11 cellular contexts compared by ENCODE assay signal in the genomic region with DNA sequence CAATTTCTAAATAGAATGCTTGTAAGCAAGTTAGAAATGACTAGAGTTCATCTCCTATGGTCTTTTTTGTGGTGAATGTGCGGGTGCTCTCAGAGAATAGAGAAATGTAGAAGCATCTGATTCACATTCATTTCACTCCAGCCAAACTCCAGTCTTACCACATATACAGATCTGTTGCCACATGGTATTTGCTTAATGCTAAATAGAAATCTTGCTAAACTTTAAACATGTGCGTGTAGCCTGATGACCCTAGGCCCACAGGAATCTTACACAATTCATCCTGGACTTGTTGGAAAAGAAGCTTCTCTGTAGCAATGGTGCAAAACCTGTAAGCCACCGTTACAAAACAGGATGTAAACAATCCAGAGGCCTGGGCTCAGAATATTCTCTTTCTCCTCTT.
A peak's percentile ranks its signal among the peaks of the same experiment; 100 is the strongest.
DNase-seq lines count a peak whose midpoint lies in the region; TF ChIP-seq lines count a peak whose summit lies in the region.
"Had no signal": no experiment of that assay in that cellular context is flagged by ENCODE, and none has a peak within 500 bp of the region (broad histone marks: within the 10 kb centered on the region; RNA-seq: fewer than 3 reads in every experiment).

No MANE protein-coding gene starts in this region.

- H2BK12ac ChIP-seq in trophoblast cell (ENCODE audit: low read length), result no peak overlapping the region

- H3K27me3 ChIP-seq in esophagus squamous epithelium (no peaks in the 10 kb centered on the region), trophoblast cell (ENCODE audit: insufficient read depth, low read length) (no peaks in the 10 kb centered on the region), Peyer's patch (no peaks in the 10 kb centered on the region)
- H3K27me3 ChIP-seq: foreskin keratinocyte had no signal

- H3K27ac ChIP-seq in esophagus squamous epithelium, result peak overlapping the region in 3 of 4 donors; percentile 31 to 81 (median 74)
- H3K27ac ChIP-seq in trophoblast cell (ENCODE audit: low read depth, low read length), result no peak overlapping the region
- peak overlapping the region in 1 of 4 donors; percentile 12 for H3K27ac ChIP-seq in Peyer's patch
- H3K27ac ChIP-seq: foreskin keratinocyte had no signal

- no peak overlapping the region for H3K18ac ChIP-seq in trophoblast cell (ENCODE audit: low read length)

- H2AFZ ChIP-seq in trophoblast cell (ENCODE audit: insufficient read depth, low read length, poor library complexity), result no peak overlapping the region

- no peaks in the 10 kb centered on the region for H3K79me1 ChIP-seq in trophoblast cell (ENCODE audit: low read length)

- no peak overlapping the region for H3K23ac ChIP-seq in trophoblast cell (ENCODE audit: low read length)

- no peak overlapping the region for H4K8ac ChIP-seq in trophoblast cell (ENCODE audit: low read depth, low read length)

- no peak overlapping the region for H4K12ac ChIP-seq in trophoblast cell (ENCODE audit: low read depth, low read length)

- TF ChIP-seq CTCF in esophagus squamous epithelium (IDR thresholded peaks at IDR 0.05), result no peak
- no peak for TF ChIP-seq CTCF in Peyer's patch (IDR thresholded peaks at IDR 0.05)

- no peaks in the 10 kb centered on the region for H3K79me2 ChIP-seq in trophoblast cell (ENCODE audit: control insufficient read depth, insufficient read depth, low read length, poor library complexity)

- no peaks in the 10 kb centered on the region for H3K9me3 ChIP-seq in esophagus squamous epithelium
- H3K9me3 ChIP-seq in trophoblast cell (ENCODE audit: insufficient read depth, low read depth, low read length), result peaks cover 3% of the 10 kb centered on the region
- no peaks in the 10 kb centered on the region for H3K9me3 ChIP-seq in Peyer's patch

- H3K4me1 ChIP-seq in esophagus squamous epithelium (peaks cover 0 to 5% (median 0%) of the 10 kb centered on the region in 3 donors), trophoblast cell (ENCODE audit: control insufficient read depth in 1 of 2, insufficient read depth in 2 of 2, low read length in 2 of 2) (no peaks in the 10 kb centered on the region), Peyer's patch (no peaks in the 10 kb centered on the region)
- H3K4me1 ChIP-seq: foreskin keratinocyte had no signal

- no peak overlapping the region for H2BK120ac ChIP-seq in trophoblast cell (ENCODE audit: insufficient read depth, low read length, poor library complexity)

- no peak overlapping the region for H2AK5ac ChIP-seq in trophoblast cell (ENCODE audit: low read length)

- no peak overlapping the region for H2BK5ac ChIP-seq in trophoblast cell (ENCODE audit: low read depth, low read length, poor library complexity)

- TF ChIP-seq POLR2A in esophagus squamous epithelium (IDR thresholded peaks at IDR 0.05) (no peak), Peyer's patch (IDR thresholded peaks at IDR 0.05) (no peak)

- DNase-seq in GM03348 (ENCODE audit: low spot score) (peak; percentile 71), NOMO-1 treated with DMSO at 0.1 percent for 48 hours (lab: John Stamatoyannopoulos, UW; ENCODE audit: unreplicated experiment) (peak; percentile 78), esophagus squamous epithelium (lab: John Stamatoyannopoulos, UW) (no peak), trophoblast cell (peak; percentile 59 to 84), NCI-H187 treated with DMSO at 0.1 percent for 48 hours (lab: John Stamatoyannopoulos, UW) (no peak), Peyer's patch (no peak), NCI-H510A treated with DMSO at 0.1 percent for 48 hours (lab: John Stamatoyannopoulos, UW) (no peak), UCSD-AML1 (lab: John Stamatoyannopoulos, UW; ENCODE audit: unreplicated experiment) (no peak)
- DNase-seq: activated B cell treated with CpG ODN at 0.5 μM for 24 hours; activated naive CD8-positive, alpha-beta T cell treated with anti-CD3 and anti-CD28 coated beads, Interleukin-2, amount 10 ng/mL, durations not matched to agents 7 days and 5 days had no signal

- H3K4me3 ChIP-seq in esophagus squamous epithelium, result no peak overlapping the region
- no peak overlapping the region for H3K4me3 ChIP-seq in trophoblast cell (ENCODE audit: low read depth, low read length)
- no peak overlapping the region for H3K4me3 ChIP-seq in Peyer's patch

- WGBS in esophagus squamous epithelium, 2 donors, result 37 to 43% methylated on average over 3 of the region's 3 CpGs
- WGBS in trophoblast cell (ENCODE audit: extremely low coverage, insufficient coverage, insufficient read length), result no CpG with 5 or more reads among the region's 3 CpGs

- intact Hi-C loops in esophagus squamous epithelium (cut with DNase I), result no loop called here

- no peak overlapping the region for H4K91ac ChIP-seq in trophoblast cell (ENCODE audit: low read depth, low read length)

- H3K36me3 ChIP-seq in esophagus squamous epithelium (no peaks in the 10 kb centered on the region), trophoblast cell (ENCODE audit: control insufficient read depth in 1 of 2, insufficient read depth in 2 of 2, low read length in 2 of 2) (no peaks in the 10 kb centered on the region), Peyer's patch (no peaks in the 10 kb centered on the region)

- H3K14ac ChIP-seq in trophoblast cell (ENCODE audit: low read length), result no peak overlapping the region

- H3K4me2 ChIP-seq in trophoblast cell (ENCODE audit: low read length), result no peak overlapping the region

- no peak overlapping the region for H3K9ac ChIP-seq in trophoblast cell (ENCODE audit: low read length)

- no peak overlapping the region for H3K4ac ChIP-seq in trophoblast cell (ENCODE audit: low read depth, low read length)

Comparison
In these comparisons a context has a peak if more than half of its experiments do, and no peak if none do; other contexts are left out.
1. DNase-seq: peak in GM03348 (single experiment), NOMO-1 treated with DMSO at 0.1 percent for 48 hours (single experiment) and trophoblast cell (2 of 2); none in esophagus squamous epithelium (single experiment), NCI-H187 treated with DMSO at 0.1 percent for 48 hours (single experiment), Peyer's patch (0 of 3), NCI-H510A treated with DMSO at 0.1 percent for 48 hours (single experiment) and UCSD-AML1 (single experiment).